ENCODE assay signal across 9 cellular contexts in the genomic region with DNA sequence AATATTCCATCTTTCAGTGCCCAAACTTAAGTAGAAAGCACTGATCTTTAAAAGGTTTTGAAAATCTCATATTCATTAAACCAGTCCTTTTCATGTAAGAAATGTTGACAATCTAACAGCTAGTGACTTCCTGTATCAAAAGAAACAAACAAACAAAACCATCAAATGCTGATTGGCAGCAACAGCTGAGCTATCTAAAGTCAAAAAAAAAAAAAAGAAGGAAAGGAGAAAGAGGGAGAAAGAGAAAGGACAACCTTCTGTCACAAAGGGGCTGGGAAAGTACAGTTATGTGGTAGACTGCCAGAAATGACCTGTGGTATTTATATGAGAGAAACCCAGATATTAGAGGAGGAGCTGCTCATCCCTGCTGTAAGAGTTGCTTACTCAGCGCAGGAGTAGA.
"Had no signal": no experiment of that assay in that cellular context is flagged by ENCODE, and none has a peak within 500 bp of the region (broad histone marks: within the 10 kb centered on the region; RNA-seq: fewer than 3 reads in every experiment).

No MANE protein-coding gene starts in this region.

- H2AFZ ChIP-seq: GM23248 had no signal

- H3K27ac ChIP-seq: GM23248, HL-60 had no signal

- DNase-seq: GM23248, GOT3, H7, HFFc6, KBM-7 had no signal

- H3K4me1 ChIP-seq: HAP-1 had no signal

- H3K9ac ChIP-seq: GM23248 had no signal

- ATAC-seq: HCT116, HepG2 had no signal

- H3K9me3 ChIP-seq: HAP-1 had no signal

- H3K36me3 ChIP-seq: HAP-1 had no signal

- H3K4me3 ChIP-seq: GM23248, HAP-1 had no signal
